In genomic region chr3:58064923-58065638, GRCh38 we compare ENCODE assay signal across 15 cellular contexts. TPM values are rescaled to one million over a fixed set of nuclear protein-coding genes. Genes with fewer than 3 reads are reported as not detected.
DNase-seq lines count a peak whose midpoint lies in the region; ATAC-seq, FAIRE-seq and TF ChIP-seq lines count a peak whose summit lies in the region.
"Had no signal": no experiment of that assay in that cellular context is flagged by ENCODE, and none has a peak within 500 bp of the region (broad histone marks: within the 10 kb centered on the region; RNA-seq: fewer than 3 reads in every experiment).

No MANE protein-coding gene starts in this region.

- H4K20me1 ChIP-seq in mammary epithelial cell (ENCODE audit: insufficient read depth, low read length), result peaks cover 43% of the 10 kb centered on the region
- H4K20me1 ChIP-seq in H1 (replicated peaks in 1 of 2; ENCODE audit: control insufficient read depth in 1 of 2, insufficient read depth in 2 of 2, low read length in 2 of 2), result peaks cover 6 to 20% of the 10 kb centered on the region in 2 experiments
- H4K20me1 ChIP-seq in osteoblast (ENCODE audit: insufficient read depth, low read length), result peaks cover 9% of the 10 kb centered on the region

- no peak overlapping the region for H3K9ac ChIP-seq in mammary epithelial cell (ENCODE audit: insufficient read depth, low read length)
- no peak overlapping the region; a peak in 4 of 7 replicates for H3K9ac ChIP-seq in H1 (replicated peaks in 1 of 4; ENCODE audit: extremely low read depth in 1 of 4, low read depth in 3 of 4, low read length in 3 of 4)

- H3K36me3 ChIP-seq in mammary epithelial cell (ENCODE audit: insufficient read depth, low read length) (peaks cover 10% of the 10 kb centered on the region), H1 (ENCODE audit: control insufficient read depth in 2 of 4, insufficient read depth in 4 of 4, low read length in 3 of 4) (no peaks in the 10 kb centered on the region), osteoblast (ENCODE audit: insufficient read depth, low read length) (no peaks in the 10 kb centered on the region)
- H3K36me3 ChIP-seq: HAP-1 had no signal

- no TSS peak for BruUV-seq in MCF 10A (replicated peaks; lab: Mats Ljungman, UMichigan)
- BruUV-seq in mammary epithelial cell (replicated peaks; lab: Mats Ljungman, UMichigan), result no TSS peak

- H3K4ac ChIP-seq in H1 (replicated peaks; ENCODE audit: insufficient read length, low read depth, low read length), result no peak overlapping the region

- H3K4me1 ChIP-seq in mammary epithelial cell (ENCODE audit: insufficient read depth, low read length) (peaks cover 19% of the 10 kb centered on the region), H1 (replicated peaks in 1 of 4; ENCODE audit: control insufficient read depth in 3 of 4, insufficient read depth in 4 of 4, low read length in 3 of 4) (peaks cover 14 to 34% (median 19%) of the 10 kb centered on the region in 4 experiments), osteoblast (ENCODE audit: insufficient read depth, low read length) (peaks cover 50% of the 10 kb centered on the region)
- H3K4me1 ChIP-seq: HAP-1 had no signal

- no peak overlapping the region for H2BK20ac ChIP-seq in H1 (ENCODE audit: low read length)

- H3K27ac ChIP-seq in mammary epithelial cell (ENCODE audit: insufficient read depth, low read depth, low read length), result no peak overlapping the region
- H3K27ac ChIP-seq in H1 (ENCODE audit: low read depth, low read length), result no peak overlapping the region
- peak overlapping the region; percentile 15 for H3K27ac ChIP-seq in osteoblast (ENCODE audit: low read depth, low read length)

- no peaks in the 10 kb centered on the region for H3K9me3 ChIP-seq in mammary epithelial cell (replicated peaks; ENCODE audit: insufficient read depth, low read length)
- no peaks in the 10 kb centered on the region for H3K9me3 ChIP-seq in H1 (ENCODE audit: insufficient read depth in 2 of 2, low read depth in 1 of 2, low read length in 1 of 2)
- H3K9me3 ChIP-seq in osteoblast (ENCODE audit: low read depth, low read length), result no peaks in the 10 kb centered on the region
- H3K9me3 ChIP-seq: HAP-1 had no signal

- TF ChIP-seq RAD21 in H1 (IDR thresholded peaks at IDR 0.05 in 1 of 2, conservative IDR thresholded peaks at IDR 0.05 in 1 of 2; ENCODE audit: low read depth in 2 of 2, low read length in 2 of 2), result no peak

- TF ChIP-seq EP300 in H1 (IDR thresholded peaks at IDR 0.05; ENCODE audit: borderline replicate concordance in 1 of 2, low read depth in 2 of 2, low read length in 2 of 2), result no peak

- no peaks in the 10 kb centered on the region for H3K27me3 ChIP-seq in mammary epithelial cell (ENCODE audit: insufficient read depth, low read length)
- H3K27me3 ChIP-seq in H1 (replicated peaks in 1 of 4; ENCODE audit: control insufficient read depth in 3 of 4, extremely low read depth in 1 of 4, insufficient read depth in 3 of 4, low read length in 3 of 4), result no peaks in the 10 kb centered on the region
- H3K27me3 ChIP-seq in osteoblast (ENCODE audit: insufficient read depth, low read length), result no peaks in the 10 kb centered on the region

- H3K4me3 ChIP-seq in mammary epithelial cell (replicated peaks in 1 of 3; ENCODE audit: insufficient read depth in 1 of 3, low read depth in 2 of 3, low read length in 3 of 3) (no peak overlapping the region), H1 (ENCODE audit: extremely low read depth in 1 of 4, insufficient read depth in 2 of 4, low read depth in 3 of 4, low read length in 4 of 4) (no peak overlapping the region), osteoblast (ENCODE audit: insufficient read depth, low read length) (no peak overlapping the region), lower leg skin (ENCODE audit: low read depth, poor library complexity, severe bottlenecking) (no peak overlapping the region)
- H3K4me3 ChIP-seq: HAP-1, skin epidermis had no signal

- H2AFZ ChIP-seq in mammary epithelial cell (ENCODE audit: low read depth, low read length) (no peak overlapping the region), H1 (ENCODE audit: low read length) (no peak overlapping the region), osteoblast (ENCODE audit: low read length) (no peak overlapping the region)

- in situ Hi-C loops in mammary epithelial cell (cut with MboI; ENCODE audit: low sequenced_read_pairs in 2 of 2), result no loop called here

- H3K36me3 Mint-ChIP-seq in MCF 10A (ENCODE audit: insufficient read depth, unreplicated experiment), result no peaks in the 10 kb centered on the region
- H3K36me3 Mint-ChIP-seq: natural killer cell treated with Interleukin-12 subunit alpha and Interleukin-12 subunit beta and Interleukin-15 and Interleukin-18, amount 100 ng/mL, for 72 hours had no signal

- peak overlapping the region; percentile 79; the same call in 1 of the 2 replicates for H2BK5ac ChIP-seq in H1 (ENCODE audit: low read depth, low read length)

- H3K14ac ChIP-seq in H1 (ENCODE audit: insufficient read length), result no peak overlapping the region

- peaks cover 100% of the 10 kb centered on the region for H3K79me2 ChIP-seq in mammary epithelial cell (ENCODE audit: insufficient read depth, low read length)
- peaks cover 0 to 81% of the 10 kb centered on the region in 2 experiments; a peak in 3 of 4 replicates for H3K79me2 ChIP-seq in H1 (ENCODE audit: control insufficient read depth in 1 of 2, insufficient read depth in 2 of 2, low read length in 2 of 2)
- H3K79me2 ChIP-seq in osteoblast (ENCODE audit: insufficient read depth, low read length), result peaks cover 73% of the 10 kb centered on the region

- H2AK5ac ChIP-seq in H1 (ENCODE audit: low read depth, low read length), result peak overlapping the region; percentile 31; the same call in 1 of the 2 replicates

- no peak overlapping the region for H4K91ac ChIP-seq in H1 (replicated peaks; ENCODE audit: insufficient read length, low read length)

- H3K27ac Mint-ChIP-seq in MCF 10A (ENCODE audit: low read depth, unreplicated experiment), result peak overlapping the region; percentile 39
- H3K27ac Mint-ChIP-seq: natural killer cell treated with Interleukin-12 subunit alpha and Interleukin-12 subunit beta and Interleukin-15 and Interleukin-18, amount 100 ng/mL, for 72 hours had no signal

- POLR2A ChIA-PET in MCF 10A (lab: Yijun Ruan, JAX), result interaction anchor here (1.2 kb wide), 1 partner anchor 54 kb away, joined by 3 read pairs; no protein-coding TSS in a partner anchor
- POLR2A ChIA-PET in H1 (lab: Charles Lee; ENCODE audit: partially characterized antibody), result interaction anchor here (0.8 kb wide), 1 partner anchor 8 kb away, joined by 3 read pairs; no protein-coding TSS in a partner anchor

- H2BK120ac ChIP-seq in H1 (replicated peaks; ENCODE audit: low read depth, low read length), result no peak overlapping the region

- H3K18ac ChIP-seq in H1 (ENCODE audit: extremely low read depth, low read length), result no peak overlapping the region

- peak overlapping the region; percentile 6; the same call in 1 of the 2 replicates for H2BK12ac ChIP-seq in H1 (ENCODE audit: low read depth, low read length)

- TF ChIP-seq CTCF in MCF 10A (IDR thresholded peaks at IDR 0.05; ENCODE audit: unreplicated experiment) (no peak), mammary epithelial cell (conservative IDR thresholded peaks at IDR 0.05 in 1 of 2, IDR thresholded peaks at IDR 0.05 in 1 of 2; ENCODE audit: extremely low read depth in 1 of 2, insufficient read depth in 1 of 2, low read depth in 1 of 2, low read length in 2 of 2) (no peak), H1 (IDR thresholded peaks at IDR 0.05; ENCODE audit: control extremely low read depth in 1 of 3, insufficient read depth in 1 of 3, low read depth in 1 of 3, low read length in 3 of 3) (no peak), osteoblast (IDR thresholded peaks at IDR 0.05; ENCODE audit: extremely low read depth, low read depth, low read length) (no peak), lower leg skin (IDR thresholded peaks at IDR 0.05) (no peak)

- H3K4me2 ChIP-seq in mammary epithelial cell (ENCODE audit: insufficient read depth, low read depth, low read length), result no peak overlapping the region
- peak overlapping the region in 1 of 2 experiments; percentile 8; a peak in 1 of 4 replicates for H3K4me2 ChIP-seq in H1 (ENCODE audit: insufficient read depth in 1 of 2, low read depth in 2 of 2, low read length in 2 of 2)
- H3K4me2 ChIP-seq in osteoblast (ENCODE audit: insufficient read depth, low read length), result no peak overlapping the region

- TF ChIP-seq POLR2A in H1 (IDR thresholded peaks at IDR 0.05; ENCODE audit: control extremely low read depth in 1 of 2, low read depth in 2 of 2, low read length in 2 of 2) (no peak), lower leg skin (IDR thresholded peaks at IDR 0.05) (no peak)

- intact Hi-C loops in MCF 10A (cut with micrococcal nuclease) (no loop called here), mammary epithelial cell (cut with micrococcal nuclease) (no loop called here), lower leg skin (cut with DNase I; ENCODE audit: low total_unique reads) (no loop called here)

- no peak overlapping the region for H4K5ac ChIP-seq in H1 (ENCODE audit: insufficient read length, low read depth, low read length)

- FAIRE-seq in H1 (lab: Jason Lieb, UNC), result no peak

- 0 out of 2 replicates have a peak overlapping the region, but pooled peaks have one; percentile 40 for H2BK15ac ChIP-seq in H1 (ENCODE audit: low read length)

- DNase-seq in MCF 10A (ENCODE audit: unreplicated experiment) (no peak), mammary epithelial cell (no peak), H1 (ENCODE audit: low read depth in 1 of 2, low spot score in 2 of 2) (no peak), osteoblast (ENCODE audit: insufficient read length, low spot score, missing footprints) (no peak), lower leg skin (ENCODE audit: low spot score in 2 of 2) (no peak), globus pallidus (ENCODE audit: low spot score) (no peak)
- DNase-seq: activated CD4-positive, alpha-beta T cell treated with anti-CD3 and anti-CD28 coated beads, Interleukin-2, amount 50 U/mL, for 48 hours; DMS153; erythroblast; NCI-H2029 had no signal

- H3K23me2 ChIP-seq in H1 (ENCODE audit: low read depth, low read length), result no peaks in the 10 kb centered on the region; the same call in 1 of the 2 replicates

- CTCF ChIA-PET in MCF 10A (lab: Yijun Ruan, JAX) (interaction anchor here (1.3 kb wide), 1 partner anchor 102 kb away, joined by 3 read pairs; no protein-coding TSS in a partner anchor), mammary epithelial cell (lab: Charles Lee; ENCODE audit: low non-redundant PET) (interaction anchor here (0.5 kb wide), 1 partner anchor 52 kb away, joined by 3 read pairs; no protein-coding TSS in a partner anchor), H1 (lab: Charles Lee; ENCODE audit: partially characterized antibody) (interaction anchor here (0.6 to 2.7 kb wide), 4 partner anchors 12 to 58 kb away, joined by 3 to 17 read pairs (median 5); no protein-coding TSS in a partner anchor)

- no peak overlapping the region for H3K56ac ChIP-seq in H1 (replicated peaks; ENCODE audit: insufficient read length, low read depth, low read length)

- H3K27me3 Mint-ChIP-seq in MCF 10A (ENCODE audit: insufficient read depth, unreplicated experiment), result no peaks in the 10 kb centered on the region
- H3K27me3 Mint-ChIP-seq: natural killer cell treated with Interleukin-12 subunit alpha and Interleukin-12 subunit beta and Interleukin-15 and Interleukin-18, amount 100 ng/mL, for 72 hours had no signal

- no peak overlapping the region for H4K8ac ChIP-seq in H1 (ENCODE audit: extremely low read depth, insufficient read depth, low read length)

- H3K79me1 ChIP-seq in H1 (ENCODE audit: low read depth, low read length), result peaks cover 16% of the 10 kb centered on the region

- no peak overlapping the region for H3K4me3 Mint-ChIP-seq in MCF 10A (ENCODE audit: unreplicated experiment)
- H3K4me3 Mint-ChIP-seq: natural killer cell treated with Interleukin-12 subunit alpha and Interleukin-12 subunit beta and Interleukin-15 and Interleukin-18, amount 100 ng/mL, for 72 hours had no signal

- no peak overlapping the region for H3K23ac ChIP-seq in H1 (ENCODE audit: insufficient read length)

- peaks cover 44% of the 10 kb centered on the region for H3K4me1 Mint-ChIP-seq in MCF 10A (ENCODE audit: insufficient read depth, unreplicated experiment)

- ATAC-seq in GM21423 (IDR thresholded peaks at IDR 0.05; ENCODE audit: unreplicated experiment) (no peak), SK-N-SH treated with all-trans-retinoic acid at 6 μM for 48 hours (no peak)

- no peaks in the 10 kb centered on the region for H3K9me3 Mint-ChIP-seq in MCF 10A (ENCODE audit: unreplicated experiment)
- H3K9me3 Mint-ChIP-seq: natural killer cell treated with Interleukin-12 subunit alpha and Interleukin-12 subunit beta and Interleukin-15 and Interleukin-18, amount 100 ng/mL, for 72 hours had no signal

- 96% methylated on average over 10 of the region's 10 CpGs for WGBS in mammary epithelial cell (ENCODE audit: low coverage, missing lambda C conversion rate)
- 88% methylated on average over 10 of the region's 10 CpGs; no CpG with 5 or more reads in 1 of the 2 experiments for WGBS in H1 (ENCODE audit: extremely low coverage in 1 of 2, insufficient coverage in 1 of 2, insufficient read length in 1 of 2, insufficient replicate concordance in 2 of 2, low coverage in 1 of 2, low lambda C conversion rate in 2 of 2, missing lambda C conversion rate in 1 of 2), 2 experiments
- 95 to 98% methylated on average over 10 of the region's 10 CpGs for WGBS in lower leg skin, 2 donors

- dilution Hi-C loops in mammary epithelial cell (cut with HindIII; ENCODE audit: low sequenced_read_pairs), result no loop called here

RNA-seq across cellular contexts. Expression of gene FLNB, which starts 56.9 kb away (rescaled TPM):
- total RNA-seq in MCF 10A (2022) (580 and 593 TPM in 2 replicates), mammary epithelial cell (1,000 to 10,000 TPM in 1 of 2 donors, 100 to 1,000 TPM in 1; 930 to 1,038 TPM), osteoblast (259 and 274 TPM in 2 replicates), lower leg skin (100 to 1,000 TPM; 108 to 155 (median 128) TPM)
- polyA plus RNA-seq in mammary epithelial cell (415 TPM), H1 (2011; rRNA removed) (72.2 and 72.3 TPM in 2 replicates)
- polyA minus RNA-seq in mammary epithelial cell, result 1,694 TPM
- total RNA-seq in H1 (2021; fragmentation: NEBNext Ultra II Directional; extraction: Animal tissue kit (Norgen Biotek cat#: 25700)), result 118 and 122 TPM in 2 replicates
- 53.0 TPM for polyA plus RNA-seq in H1 (2011; cell fraction: cytosol; rRNA removed)
- 599 TPM for polyA plus RNA-seq in H1 (2011; cell fraction: nucleus; rRNA removed)
- 82.4 to 123 TPM (median 108 TPM) in 4 replicates for polyA plus RNA-seq in H1 (2012, experiment 1 of 2)
- 47.2 TPM for polyA plus RNA-seq in H1 (2012, experiment 2 of 2)
- polyA plus RNA-seq in H1 (2013, experiment 1 of 2), result 96.1 TPM
- 85.9 TPM for polyA plus RNA-seq in H1 (2013, experiment 2 of 2)
- polyA minus RNA-seq in H1 (2011; rRNA and poly(A)+ RNA removed), result 249 and 262 TPM in 2 replicates
- polyA minus RNA-seq in H1 (2011; cell fraction: cytosol; rRNA and poly(A)+ RNA removed), result 121 TPM
- polyA minus RNA-seq in H1 (2011; cell fraction: nucleus; rRNA and poly(A)+ RNA removed), result 391 TPM
